In genomic region chr3:172616061-172616461, GRCh38 we compare ENCODE assay signal across 12 cellular contexts.
A peak's percentile ranks its signal among the peaks of the same experiment; 100 is the strongest.
DNase-seq lines count a peak whose midpoint lies in the region; ATAC-seq and TF ChIP-seq lines count a peak whose summit lies in the region.
"Had no signal": no experiment of that assay in that cellular context is flagged by ENCODE, and none has a peak within 500 bp of the region (broad histone marks: within the 10 kb centered on the region; RNA-seq: fewer than 3 reads in every experiment).

No MANE protein-coding gene starts in this region.

- no peaks in the 10 kb centered on the region for H3K9me3 ChIP-seq in MM.1S (replicated peaks; ENCODE audit: insufficient read depth, low read length)
- no peaks in the 10 kb centered on the region for H3K9me3 ChIP-seq in right lobe of liver
- no peaks in the 10 kb centered on the region for H3K9me3 ChIP-seq in Karpas-422 (ENCODE audit: low read length)
- H3K9me3 ChIP-seq: lower lobe of right lung, uterus had no signal

- intact Hi-C loops in right lobe of liver (cut with DNase I) (no loop called here), lower leg skin (cut with DNase I; ENCODE audit: low total_unique reads) (no loop called here)

- WGBS in right lobe of liver (ENCODE audit: insufficient coverage, low coverage, low lambda C conversion rate, missing lambda C conversion rate), result 10% methylated on average over 1 of the region's 1 CpG
- WGBS in lower leg skin, 2 donors, result 44 to 46% methylated on average over 1 of the region's 1 CpG

- H3K27me3 ChIP-seq in MM.1S (replicated peaks; ENCODE audit: insufficient read depth, low read length), result no peaks in the 10 kb centered on the region
- no peaks in the 10 kb centered on the region for H3K27me3 ChIP-seq in right lobe of liver
- H3K27me3 ChIP-seq in Karpas-422 (ENCODE audit: low read length), result no peaks in the 10 kb centered on the region
- H3K27me3 ChIP-seq: uterus had no signal

- no peaks in the 10 kb centered on the region for H3F3A ChIP-seq in MM.1S (ENCODE audit: insufficient read depth, low read length)

- H3K4me1 ChIP-seq in MM.1S (ENCODE audit: low read length) (peaks cover 7% of the 10 kb centered on the region), right lobe of liver (peaks cover 0 to 12% (median 4%) of the 10 kb centered on the region in 4 donors), Karpas-422 (ENCODE audit: low read length) (no peaks in the 10 kb centered on the region)

- TF ChIP-seq POLR2A in right lobe of liver (IDR thresholded peaks at IDR 0.05), result no peak
- no peak for TF ChIP-seq POLR2A in lower leg skin (IDR thresholded peaks at IDR 0.05)

- H3K9ac ChIP-seq in MM.1S (ENCODE audit: low read length), result no peak overlapping the region
- no peak overlapping the region for H3K9ac ChIP-seq in Karpas-422 (ENCODE audit: low read length)

- DNase-seq in GM12865 (ENCODE audit: low read depth) (peak; percentile 16), GM20000 (ENCODE audit: low spot score) (peak; percentile 45), MM.1S (peak; percentile 53), right lobe of liver (no peak), lower leg skin (ENCODE audit: low spot score in 2 of 2) (no peak), Karpas-422 (no peak), germinal center (ENCODE audit: low spot score) (no peak)
- DNase-seq: activated CD8-positive, alpha-beta memory T cell treated with anti-CD3 and anti-CD28 coated beads, Interleukin-2, amount 50 U/mL, for 4 hours; KG1; lower lobe of right lung; uterus had no signal

- peak overlapping the region; percentile 34 for H3K4me2 ChIP-seq in MM.1S (ENCODE audit: low read depth, low read length)
- no peak overlapping the region for H3K4me2 ChIP-seq in Karpas-422 (ENCODE audit: low read depth, low read length, poor library complexity, severe bottlenecking)

- H3K9me2 ChIP-seq in MM.1S (replicated peaks; ENCODE audit: insufficient read depth, low read length), result no peaks in the 10 kb centered on the region
- H3K9me2 ChIP-seq in Karpas-422 (replicated peaks; ENCODE audit: insufficient read depth, low read length), result no peaks in the 10 kb centered on the region

- ATAC-seq in right lobe of liver (peak; percentile 24 to 68 (median 58)), GM19463 (IDR thresholded peaks at IDR 0.05; ENCODE audit: unreplicated experiment) (no peak)
- ATAC-seq: lower lobe of right lung had no signal

- H4K20me1 ChIP-seq in MM.1S (ENCODE audit: insufficient read depth, low read length) (no peaks in the 10 kb centered on the region), Karpas-422 (ENCODE audit: insufficient read depth, low read depth, low read length) (no peaks in the 10 kb centered on the region)

- H3K27ac ChIP-seq in MM.1S (ENCODE audit: low read length) (no peak overlapping the region), right lobe of liver (peak overlapping the region in 1 of 3 donors; percentile 2), Karpas-422 (ENCODE audit: low read length) (no peak overlapping the region)
- H3K27ac ChIP-seq: uterus had no signal

- no peak for TF ChIP-seq CTCF in GM12865 (IDR thresholded peaks at IDR 0.05; ENCODE audit: insufficient read depth, low read depth, low read length, missing control alignments)
- TF ChIP-seq CTCF in GM20000 (IDR thresholded peaks at IDR 0.05; ENCODE audit: extremely low read depth, missing control alignments), result no peak
- TF ChIP-seq CTCF in MM.1S (IDR thresholded peaks at IDR 0.05; ENCODE audit: low read length), result no peak
- no peak for TF ChIP-seq CTCF in right lobe of liver (IDR thresholded peaks at IDR 0.05)
- no peak for TF ChIP-seq CTCF in lower leg skin (IDR thresholded peaks at IDR 0.05)

- H3K4me3 ChIP-seq in GM12865 (ENCODE audit: low read depth, low read length) (no peak overlapping the region), MM.1S (ENCODE audit: low read length) (no peak overlapping the region), right lobe of liver (no peak overlapping the region), lower leg skin (ENCODE audit: low read depth, poor library complexity, severe bottlenecking) (no peak overlapping the region), Karpas-422 (ENCODE audit: low read length) (no peak overlapping the region)
- H3K4me3 ChIP-seq: lower lobe of right lung, uterus had no signal

- H3K79me2 ChIP-seq in MM.1S (ENCODE audit: low read length) (no peaks in the 10 kb centered on the region), Karpas-422 (ENCODE audit: low read length) (no peaks in the 10 kb centered on the region)

- H2AFZ ChIP-seq in MM.1S (ENCODE audit: low read length) (no peak overlapping the region), Karpas-422 (ENCODE audit: low read length) (no peak overlapping the region)

- H3K36me3 ChIP-seq in MM.1S (replicated peaks; ENCODE audit: insufficient read depth, low read length) (no peaks in the 10 kb centered on the region), right lobe of liver (no peaks in the 10 kb centered on the region), Karpas-422 (ENCODE audit: insufficient read depth, low read length) (no peaks in the 10 kb centered on the region)
- H3K36me3 ChIP-seq: lower lobe of right lung, uterus had no signal

Comparison
In these comparisons a context has a peak if more than half of its experiments do, and no peak if none do; other contexts are left out.
1. DNase-seq: peak in GM12865 (single experiment), GM20000 (single experiment) and MM.1S (single experiment); none in right lobe of liver (0 of 3), lower leg skin (0 of 2), Karpas-422 (single experiment) and germinal center (single experiment).